7 cellular contexts compared by ENCODE assay signal in the genomic region with DNA sequence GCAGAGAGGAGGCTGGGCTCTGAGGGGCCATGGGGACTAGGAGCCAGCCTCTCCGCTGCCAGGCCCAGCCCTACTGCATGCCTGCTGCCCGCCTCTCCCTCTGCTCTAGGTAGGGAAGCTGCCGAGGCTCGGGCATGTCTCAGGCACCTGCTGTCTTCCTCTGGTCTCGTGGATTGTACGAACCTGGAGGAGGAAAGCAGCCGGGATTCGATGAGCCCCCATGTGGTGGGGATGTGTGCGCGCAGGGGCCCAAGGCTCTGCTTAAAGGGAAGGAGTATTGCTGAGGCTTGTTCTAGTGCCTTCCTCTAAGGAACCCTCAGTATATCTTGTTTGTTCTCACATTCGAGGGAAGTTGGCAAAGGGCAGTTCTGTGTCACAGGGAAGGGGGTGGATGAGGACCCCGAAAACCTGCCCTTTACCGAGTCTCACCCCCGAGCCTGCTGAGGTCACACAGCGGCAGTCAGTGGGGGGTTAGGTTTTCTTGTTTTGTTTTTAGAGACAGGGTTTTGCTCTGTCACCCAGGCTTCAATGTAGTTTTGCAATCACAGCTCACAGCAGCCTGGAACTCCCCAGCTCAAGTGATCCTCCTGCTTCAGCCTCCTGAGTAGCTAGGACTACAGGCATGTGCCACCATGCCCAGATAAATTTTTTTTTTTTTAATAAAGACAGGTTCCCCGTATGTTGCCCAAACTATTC. TPM values are rescaled to one million over a fixed set of nuclear protein-coding genes. Genes with fewer than 3 reads are reported as not detected.
DNase-seq lines count a peak whose midpoint lies in the region; ATAC-seq, FAIRE-seq and TF ChIP-seq lines count a peak whose summit lies in the region.

No MANE protein-coding gene starts in this region.

- H3K27me3 ChIP-seq in endocrine pancreas (ENCODE audit: control insufficient read depth, insufficient read depth, low read length) (no peaks in the 10 kb centered on the region), pancreas (no peaks in the 10 kb centered on the region)

- TF ChIP-seq CTCF in GM12874 (IDR thresholded peaks at IDR 0.05; ENCODE audit: insufficient read depth, low read depth, low read length) (peak; percentile 18; the same call in 1 of the 2 replicates), pancreas (IDR thresholded peaks at IDR 0.05) (peak in 1 of 4 donors; percentile 10)

- DNase-seq in NCI-H510A treated with DMSO at 0.1 percent for 48 hours (lab: John Stamatoyannopoulos, UW) (peak; percentile 78), pancreas (no peak)

- H3K4me1 ChIP-seq in endocrine pancreas (ENCODE audit: control insufficient read depth, insufficient read depth, low read length) = no peaks in the 10 kb centered on the region
- H3K4me1 ChIP-seq in pancreas = peaks cover 43 to 53% (median 49%) of the 10 kb centered on the region in 3 donors

- FAIRE-seq in pancreas (lab: Jason Lieb, UNC) = no peak

- intact Hi-C loops in pancreas (cut with DNase I) = no loop called here

- no peak overlapping the region for H3K4me3 ChIP-seq in endocrine pancreas (ENCODE audit: control insufficient read depth, insufficient read depth, low read length)
- H3K4me3 ChIP-seq in pancreas = no peak overlapping the region

- H3K36me3 ChIP-seq in endocrine pancreas (ENCODE audit: control insufficient read depth, insufficient read depth, low read length) (no peaks in the 10 kb centered on the region), pancreas (no peaks in the 10 kb centered on the region)

- ATAC-seq in pancreas = peak in 2 of 4 donors; percentile 4 to 8
- no peak for ATAC-seq in HG02970 (IDR thresholded peaks at IDR 0.05; ENCODE audit: low FRiP score, unreplicated experiment)
- no peak for ATAC-seq in HG02759 (IDR thresholded peaks at IDR 0.05; ENCODE audit: unreplicated experiment)
- no peak for ATAC-seq in GM21717 (IDR thresholded peaks at IDR 0.05; ENCODE audit: unreplicated experiment)

- H3K9me3 ChIP-seq in endocrine pancreas (ENCODE audit: control insufficient read depth, low read length) (no peaks in the 10 kb centered on the region), pancreas (no peaks in the 10 kb centered on the region)

- peak overlapping the region; percentile 4 for H3K9ac ChIP-seq in endocrine pancreas (ENCODE audit: control insufficient read depth, insufficient read depth, low read length)

- 60 to 67% methylated on average over 16 of the region's 16 CpGs for WGBS in pancreas, 2 donors

- peak overlapping the region; percentile 83 to 87 (median 86) for H3K27ac ChIP-seq in pancreas

RNA-seq across cellular contexts. Expression of gene DAGLA, which starts 21.3 kb away (rescaled TPM):
- total RNA-seq in pancreas = 1 to 10 TPM; 3.7 to 6.2 (median 4.8) TPM
- 1 to 10 TPM; 5.4 to 6.9 TPM for polyA plus RNA-seq in pancreas

RNA-seq across cellular contexts. Expression of gene MYRF, which starts 51.0 kb away (rescaled TPM):
- total RNA-seq in pancreas = 10 to 100 TPM; 19.1 to 43.9 (median 27.2) TPM
- polyA plus RNA-seq in pancreas = 10 to 100 TPM; 56.3 to 69.3 TPM
